In genomic region chr5:112004867-112005532, GRCh38 we compare ENCODE assay signal across 10 cellular contexts.
A peak's percentile ranks its signal among the peaks of the same experiment; 100 is the strongest.
DNase-seq lines count a peak whose midpoint lies in the region; ATAC-seq, FAIRE-seq and TF ChIP-seq lines count a peak whose summit lies in the region.
"Had no signal": no experiment of that assay in that cellular context is flagged by ENCODE, and none has a peak within 500 bp of the region (broad histone marks: within the 10 kb centered on the region; RNA-seq: fewer than 3 reads in every experiment).

No MANE protein-coding gene starts in this region.

- TF ChIP-seq POLR2A in GM12891 (IDR thresholded peaks at IDR 0.05; ENCODE audit: low read depth, low read length) (no peak), H54 (IDR thresholded peaks at IDR 0.05; ENCODE audit: low read depth, low read length) (no peak)

- intact Hi-C loops in cardiac septum (cut with DNase I) = no loop called here
- intact Hi-C loops in kidney (cut with DNase I) = no loop called here

- no peaks in the 10 kb centered on the region for H3K27me3 ChIP-seq in fibroblast of lung (ENCODE audit: control insufficient read depth, insufficient read depth, low read length)

- DNase-seq in GM12891 (ENCODE audit: insufficient read length, low spot score) = no peak
- peak; percentile 66 to 92 for DNase-seq in fibroblast of lung (ENCODE audit: low read depth in 2 of 2)
- no peak for DNase-seq in cardiac septum (ENCODE audit: low spot score)
- DNase-seq in caudate nucleus (lab: John Stamatoyannopoulos, UW) = no peak
- no peak for DNase-seq in H54 (ENCODE audit: insufficient read length, low spot score)
- DNase-seq in kidney = no peak
- DNase-seq: DMS53, naive B cell had no signal

- peaks cover 12% of the 10 kb centered on the region for H3K4me1 ChIP-seq in fibroblast of lung (ENCODE audit: control insufficient read depth, extremely low read depth, insufficient read depth, low read length)
- H3K4me1 ChIP-seq in kidney (ENCODE audit: control insufficient read depth in 1 of 2, insufficient read depth in 1 of 2, low read depth in 1 of 2, low read length in 2 of 2) = no peaks in the 10 kb centered on the region

- H3K79me2 ChIP-seq in fibroblast of lung (ENCODE audit: control insufficient read depth, insufficient read depth, low read length) = no peaks in the 10 kb centered on the region

- H3K27ac ChIP-seq in fibroblast of lung (ENCODE audit: insufficient read depth, low read length) (peak overlapping the region; percentile 36), caudate nucleus (ENCODE audit: low read depth, low read length) (no peak overlapping the region), kidney (ENCODE audit: low read depth in 2 of 2, low read length in 2 of 2) (no peak overlapping the region)

- ATAC-seq in GM21526 (IDR thresholded peaks at IDR 0.05; ENCODE audit: low FRiP score, unreplicated experiment) (peak; percentile 93), HG03378 (IDR thresholded peaks at IDR 0.05; ENCODE audit: unreplicated experiment) (peak; percentile 91)

- H3K36me3 ChIP-seq in fibroblast of lung (ENCODE audit: control insufficient read depth, insufficient read depth, low read length) = no peaks in the 10 kb centered on the region
- no peaks in the 10 kb centered on the region for H3K36me3 ChIP-seq in kidney (ENCODE audit: control insufficient read depth in 1 of 2, insufficient read depth in 2 of 2, low read length in 2 of 2)

- no peak overlapping the region for H2AFZ ChIP-seq in fibroblast of lung (ENCODE audit: low read length)

- TF ChIP-seq CTCF in fibroblast of lung (conservative IDR thresholded peaks at IDR 0.05 in 1 of 2, IDR thresholded peaks at IDR 0.05 in 1 of 2; ENCODE audit: low read depth in 1 of 2, low read length in 2 of 2) (no peak), kidney (IDR thresholded peaks at IDR 0.05; ENCODE audit: borderline replicate concordance, extremely low read depth, insufficient read depth) (no peak)

- no peak overlapping the region for H3K9ac ChIP-seq in fibroblast of lung (ENCODE audit: insufficient read depth, low read length)
- no peak overlapping the region for H3K9ac ChIP-seq in kidney (ENCODE audit: low read length in 2 of 2)

- no peaks in the 10 kb centered on the region for H3K9me3 ChIP-seq in fibroblast of lung (ENCODE audit: control insufficient read depth, insufficient read depth, low read depth, low read length)
- no peaks in the 10 kb centered on the region for H3K9me3 ChIP-seq in kidney (ENCODE audit: control insufficient read depth in 1 of 2, low read length in 2 of 2)

- H3K4me3 ChIP-seq in fibroblast of lung (replicated peaks in 1 of 4; ENCODE audit: control extremely low read depth in 1 of 4, insufficient read depth in 1 of 4, low read depth in 3 of 4, low read length in 4 of 4) (no peak overlapping the region), kidney (ENCODE audit: low read length in 2 of 2) (no peak overlapping the region)

- no peaks in the 10 kb centered on the region for H4K20me1 ChIP-seq in fibroblast of lung (ENCODE audit: control insufficient read depth, extremely low read depth, insufficient read depth, low read length)

- FAIRE-seq in GM12891 (lab: Jason Lieb, UNC) (no peak), H54 (lab: Jason Lieb, UNC) (no peak), kidney (lab: Jason Lieb, UNC) (no peak)

- no peak overlapping the region for H3K4me2 ChIP-seq in fibroblast of lung (ENCODE audit: extremely low read depth, insufficient read depth, low read length)

TF ChIP-seq in GM12891, 5 proteins besides CTCF, POLR2A, EP300 and RAD21:
- TF ChIP-seq PAX5 (IDR thresholded peaks at IDR 0.05; ENCODE audit: insufficient read depth, low read length, severe bottlenecking) (no peak), POLR2AphosphoS5 (IDR thresholded peaks at IDR 0.05; ENCODE audit: low read depth, low read length) (no peak), POU2F2 (IDR thresholded peaks at IDR 0.05; ENCODE audit: low read depth, low read length) (no peak; the same call in 1 of the 2 replicates), SPI1 (IDR thresholded peaks at IDR 0.05; ENCODE audit: low read depth, low read length) (peak; percentile 77), TAF1 (IDR thresholded peaks at IDR 0.05; ENCODE audit: low read depth, low read length) (no peak)

Comparison
In these comparisons a context has a peak if more than half of its experiments do, and no peak if none do; other contexts are left out.
1. DNase-seq: peak in fibroblast of lung (2 of 2); none in GM12891 (single experiment), cardiac septum (single experiment), caudate nucleus (0 of 61), H54 (single experiment) and kidney (single experiment).